24 cellular contexts compared by ENCODE assay signal in genomic region chr5:112870976-112871375, GRCh38.
"Had no signal": no experiment of that assay in that cellular context is flagged by ENCODE, and none has a peak within 500 bp of the region (broad histone marks: within the 10 kb centered on the region; RNA-seq: fewer than 3 reads in every experiment).

No MANE protein-coding gene starts in this region.

- ATAC-seq: activated T-cell treated with anti-CD3 and anti-CD28 coated beads, Interleukin-2, amount 50 U/mL, for 72 hours; Panc1; Right ventricle myocardium inferior; T-helper 17 cell had no signal

- H3K9me3 Mint-ChIP-seq: activated CD4-positive, alpha-beta memory T cell treated with anti-CD3 and anti-CD28 coated beads for 36 hours; activated CD4-positive, alpha-beta T cell treated with anti-CD3 and anti-CD28 coated beads, Interleukin-2, amount 10 ng/mL, durations not matched to agents 7 days and 5 days; activated naive CD4-positive, alpha-beta T cell treated with anti-CD3 and anti-CD28 coated beads, Interleukin-2, amount 10 ng/mL, durations not matched to agents 7 days and 5 days; activated naive CD8-positive, alpha-beta T cell treated with anti-CD3 and anti-CD28 coated beads for 36 hours; activated T-cell treated with anti-CD3 and anti-CD28 coated beads, Interleukin-2, amount 50 U/mL, for 72 hours; activated T-helper 2 cell treated with anti-CD3 and anti-CD28 coated beads, Interferon-gamma antibody, Interleukin-2, Interleukin-4, amounts not matched to agents 10 μg/mL and 5 μg/mL and 100 μg/mL, durations not matched to agents 14 hours and 24 hours and 36 hours had no signal

- DNase-seq: activated CD4-positive, alpha-beta memory T cell treated with anti-CD3 and anti-CD28 coated beads for 36 hours; activated CD4-positive, alpha-beta T cell treated with anti-CD3 and anti-CD28 coated beads, Interleukin-2, amount 10 ng/mL, durations not matched to agents 7 days and 5 days; activated CD4-positive, CD25-positive, alpha-beta regulatory T cell; activated CD8-positive, alpha-beta memory T cell treated with anti-CD3 and anti-CD28 coated beads for 24 hours; activated gamma-delta T cell treated with Interleukin-2 at 50 U/mL for 16 hours; activated naive CD4-positive, alpha-beta T cell treated with anti-CD3 and anti-CD28 coated beads, Interleukin-2, amount 10 ng/mL, durations not matched to agents 7 days and 5 days; activated naive CD8-positive, alpha-beta T cell treated with anti-CD3 and anti-CD28 coated beads for 36 hours; activated T-cell treated with anti-CD3 and anti-CD28 coated beads, Interleukin-2, amount 50 U/mL, for 72 hours; adrenal gland; aorta; caudate nucleus; MG63; NCI-H1048; NCI-H146; NCI-H187 treated with DMSO at 0.1 percent for 48 hours; NCI-H2081 treated with DMSO at 0.1 percent for 48 hours; NCI-H446; NCI-H524; RPMI8226; T-helper 17 cell; T-helper 9 cell had no signal

- H3K27ac Mint-ChIP-seq: activated naive CD8-positive, alpha-beta T cell treated with anti-CD3 and anti-CD28 coated beads for 36 hours; activated T-helper 2 cell treated with anti-CD3 and anti-CD28 coated beads, Interferon-gamma antibody, Interleukin-2, Interleukin-4, amounts not matched to agents 10 μg/mL and 5 μg/mL and 100 μg/mL, durations not matched to agents 14 hours and 24 hours and 36 hours had no signal

- H3K4me3 Mint-ChIP-seq: activated CD4-positive, alpha-beta memory T cell treated with anti-CD3 and anti-CD28 coated beads for 36 hours; activated CD4-positive, alpha-beta T cell treated with anti-CD3 and anti-CD28 coated beads, Interleukin-2, amount 10 ng/mL, durations not matched to agents 7 days and 5 days; activated naive CD4-positive, alpha-beta T cell treated with anti-CD3 and anti-CD28 coated beads, Interleukin-2, amount 10 ng/mL, durations not matched to agents 7 days and 5 days; activated naive CD8-positive, alpha-beta T cell treated with anti-CD3 and anti-CD28 coated beads for 36 hours; activated T-cell treated with anti-CD3 and anti-CD28 coated beads, Interleukin-2, amount 50 U/mL, for 72 hours; T-helper 17 cell had no signal

- H3K27me3 Mint-ChIP-seq: activated CD4-positive, alpha-beta memory T cell treated with anti-CD3 and anti-CD28 coated beads for 36 hours; activated CD4-positive, alpha-beta T cell treated with anti-CD3 and anti-CD28 coated beads, Interleukin-2, amount 10 ng/mL, durations not matched to agents 7 days and 5 days; activated naive CD4-positive, alpha-beta T cell treated with anti-CD3 and anti-CD28 coated beads, Interleukin-2, amount 10 ng/mL, durations not matched to agents 7 days and 5 days; activated naive CD8-positive, alpha-beta T cell treated with anti-CD3 and anti-CD28 coated beads for 36 hours; T-helper 17 cell had no signal
